26 cellular contexts compared by ENCODE assay signal in genomic region chr14:97618401-97618800, GRCh38.
A peak's percentile ranks its signal among the peaks of the same experiment; 100 is the strongest.
DNase-seq lines count a peak whose midpoint lies in the region; ATAC-seq and TF ChIP-seq lines count a peak whose summit lies in the region.
"Had no signal": no experiment of that assay in that cellular context is flagged by ENCODE, and none has a peak within 500 bp of the region (broad histone marks: within the 10 kb centered on the region; RNA-seq: fewer than 3 reads in every experiment).

No MANE protein-coding gene starts in this region.

- H3K9me3 ChIP-seq in CD4-positive, alpha-beta memory T cell (ENCODE audit: control insufficient read depth in 1 of 2, low read length in 2 of 2): no peaks in the 10 kb centered on the region
- H3K9me3 ChIP-seq: gastrocnemius medialis had no signal

- no peak for DNase-seq in activated CD4-positive, alpha-beta T cell treated with anti-CD3 and anti-CD28 coated beads, Interleukin-2, amount 10 ng/mL, durations not matched to agents 7 days and 5 days
- DNase-seq in activated CD4-positive, alpha-beta T cell treated with anti-CD3 and anti-CD28 coated beads for 1 hour: no peak
- no peak for DNase-seq in CD4-positive, alpha-beta memory T cell
- DNase-seq in activated T-helper 2 cell treated with anti-CD3 and anti-CD28 coated beads, Interferon-gamma antibody, Interleukin-2, Interleukin-4, amounts not matched to agents 10 μg/mL and 5 μg/mL and 100 μg/mL, durations not matched to agents 14 hours and 24 hours and 36 hours (ENCODE audit: low spot score): no peak
- no peak for DNase-seq in natural killer cell
- DNase-seq in hepatic stellate cell (ENCODE audit: low spot score): no peak
- DNase-seq in islet precursor cell: no peak
- DNase-seq in H4 (ENCODE audit: low spot score): no peak
- DNase-seq: activated CD4-positive, alpha-beta T cell treated with anti-CD3 and anti-CD28 coated beads for 48 hours; activated effector memory CD4-positive, alpha-beta T cell treated with Interleukin-2 at 50 U/mL for 16 hours; amygdala; DMS 273 treated with DMSO at 0.1 percent for 48 hours; EL; gastrocnemius medialis; GM23248; left colon; NCI-H146; NCI-H345; NCI-H69; PC-3; SK-N-SH; stimulated activated naive B cell treated with anti-CD40 and anti-IgM and Interleukin-4, amounts not matched to agents 10 μg/mL and 1 μg/mL and 100 μg/mL, for 72 hours had no signal

- ATAC-seq in natural killer cell: peak; percentile 44 to 72 (median 61)
- ATAC-seq: A549; gastrocnemius medialis; left colon; PC-3; Right ventricle myocardium inferior; stimulated activated naive B cell treated with anti-CD40 and anti-IgM and Interleukin-4, amounts not matched to agents 10 μg/mL and 1 μg/mL and 100 μg/mL, for 72 hours had no signal

- peaks cover 29% of the 10 kb centered on the region for H3K36me3 Mint-ChIP-seq in activated CD4-positive, alpha-beta T cell treated with anti-CD3 and anti-CD28 coated beads, Interleukin-2, amount 10 ng/mL, durations not matched to agents 7 days and 5 days (ENCODE audit: low read depth)
- H3K36me3 Mint-ChIP-seq in CD4-positive, alpha-beta memory T cell: peaks cover 16% of the 10 kb centered on the region in 2 donors
- H3K36me3 Mint-ChIP-seq in activated T-helper 2 cell treated with anti-CD3 and anti-CD28 coated beads, Interferon-gamma antibody, Interleukin-2, Interleukin-4, amounts not matched to agents 10 μg/mL and 5 μg/mL and 100 μg/mL, durations not matched to agents 14 hours and 24 hours and 36 hours (ENCODE audit: low read depth): peaks cover 27% of the 10 kb centered on the region
- H3K36me3 Mint-ChIP-seq in natural killer cell: peaks cover 21% of the 10 kb centered on the region
- H3K36me3 Mint-ChIP-seq: stimulated activated naive B cell treated with anti-CD40 and anti-IgM and Interleukin-4, amounts not matched to agents 10 μg/mL and 1 μg/mL and 100 μg/mL, for 72 hours had no signal

- H3K27ac Mint-ChIP-seq in activated CD4-positive, alpha-beta T cell treated with anti-CD3 and anti-CD28 coated beads, Interleukin-2, amount 10 ng/mL, durations not matched to agents 7 days and 5 days: peak overlapping the region; percentile 98
- H3K27ac Mint-ChIP-seq in CD4-positive, alpha-beta memory T cell: peak overlapping the region; percentile 89 to 99 (median 97)
- peak overlapping the region; percentile 52 for H3K27ac Mint-ChIP-seq in activated T-helper 2 cell treated with anti-CD3 and anti-CD28 coated beads, Interferon-gamma antibody, Interleukin-2, Interleukin-4, amounts not matched to agents 10 μg/mL and 5 μg/mL and 100 μg/mL, durations not matched to agents 14 hours and 24 hours and 36 hours
- H3K27ac Mint-ChIP-seq in natural killer cell: peak overlapping the region; percentile 73 to 87
- H3K27ac Mint-ChIP-seq: stimulated activated naive B cell treated with anti-CD40 and anti-IgM and Interleukin-4, amounts not matched to agents 10 μg/mL and 1 μg/mL and 100 μg/mL, for 72 hours had no signal

- CTCF ChIA-PET in activated CD4-positive, alpha-beta T cell treated with anti-CD3 and anti-CD28 coated beads, Interleukin-2, amount 10 ng/mL, durations not matched to agents 7 days and 5 days (lab: Charles Lee): interaction anchor here (1.4 kb wide), 1 partner anchor 14 kb away, joined by 9 read pairs; no protein-coding TSS in a partner anchor
- CTCF ChIA-PET in CD4-positive, alpha-beta memory T cell (lab: Charles Lee; ENCODE audit: partially characterized antibody): interaction anchor here (1.1 to 1.5 kb wide), 4 partner anchors 8 to 75 kb away, joined by 3 to 15 read pairs (median 3); no protein-coding TSS in a partner anchor

- POLR2A ChIA-PET in activated CD4-positive, alpha-beta T cell treated with anti-CD3 and anti-CD28 coated beads, Interleukin-2, amount 10 ng/mL, durations not matched to agents 7 days and 5 days (lab: Charles Lee): interaction anchor here (0.6 to 0.8 kb wide), 2 partner anchors 16 to 514 kb away, joined by 3 to 4 read pairs; no protein-coding TSS in a partner anchor
- POLR2A ChIA-PET in CD4-positive, alpha-beta memory T cell (lab: Charles Lee; ENCODE audit: partially characterized antibody): interaction anchor here (1.0 to 4.9 kb wide), 8 partner anchors 12 to 1644 kb away, joined by 4 to 82 read pairs (median 10); no protein-coding TSS in a partner anchor

- no peaks in the 10 kb centered on the region for H3K27me3 Mint-ChIP-seq in activated CD4-positive, alpha-beta T cell treated with anti-CD3 and anti-CD28 coated beads, Interleukin-2, amount 10 ng/mL, durations not matched to agents 7 days and 5 days
- no peaks in the 10 kb centered on the region for H3K27me3 Mint-ChIP-seq in CD4-positive, alpha-beta memory T cell
- H3K27me3 Mint-ChIP-seq in activated T-helper 2 cell treated with anti-CD3 and anti-CD28 coated beads, Interferon-gamma antibody, Interleukin-2, Interleukin-4, amounts not matched to agents 10 μg/mL and 5 μg/mL and 100 μg/mL, durations not matched to agents 14 hours and 24 hours and 36 hours (ENCODE audit: low read depth): no peaks in the 10 kb centered on the region
- no peaks in the 10 kb centered on the region for H3K27me3 Mint-ChIP-seq in natural killer cell (ENCODE audit: low read depth in 2 of 2)
- H3K27me3 Mint-ChIP-seq: IgD-negative memory B cell had no signal

- intact Hi-C loops in CD4-positive, alpha-beta memory T cell (cut with micrococcal nuclease): no loop called here
- intact Hi-C loops in activated T-helper 2 cell treated with anti-CD3 and anti-CD28 coated beads, Interferon-gamma antibody, Interleukin-2, Interleukin-4, amounts not matched to agents 10 μg/mL and 5 μg/mL and 100 μg/mL, durations not matched to agents 14 hours and 24 hours and 36 hours (cut with micrococcal nuclease): loop anchor here (2.0 to 5.0 kb wide), 3 partner anchors 16 to 169 kb away; no protein-coding TSS in a partner anchor
- intact Hi-C loops in natural killer cell (cut with micrococcal nuclease): no loop called here

- H3K4me1 Mint-ChIP-seq in activated CD4-positive, alpha-beta T cell treated with anti-CD3 and anti-CD28 coated beads, Interleukin-2, amount 10 ng/mL, durations not matched to agents 7 days and 5 days: peaks cover 50% of the 10 kb centered on the region
- peaks cover 44 to 58% (median 47%) of the 10 kb centered on the region in 4 donors for H3K4me1 Mint-ChIP-seq in CD4-positive, alpha-beta memory T cell
- H3K4me1 Mint-ChIP-seq in activated T-helper 2 cell treated with anti-CD3 and anti-CD28 coated beads, Interferon-gamma antibody, Interleukin-2, Interleukin-4, amounts not matched to agents 10 μg/mL and 5 μg/mL and 100 μg/mL, durations not matched to agents 14 hours and 24 hours and 36 hours (ENCODE audit: low read depth): peaks cover 42% of the 10 kb centered on the region
- peaks cover 37 to 44% of the 10 kb centered on the region in 2 donors for H3K4me1 Mint-ChIP-seq in natural killer cell
- H3K4me1 Mint-ChIP-seq: stimulated activated naive B cell treated with anti-CD40 and anti-IgM and Interleukin-4, amounts not matched to agents 10 μg/mL and 1 μg/mL and 100 μg/mL, for 72 hours had no signal

- peak overlapping the region; percentile 73 for H3K27ac ChIP-seq in CD4-positive, alpha-beta memory T cell (ENCODE audit: low read depth, low read length)
- H3K27ac ChIP-seq: A549, gastrocnemius medialis, GM23248, hepatocyte had no signal

- no peak overlapping the region for H3K4me3 ChIP-seq in CD4-positive, alpha-beta memory T cell (ENCODE audit: low read length in 2 of 2)
- H3K4me3 ChIP-seq: A549, gastrocnemius medialis, GM23248, hepatocyte had no signal

- H3K27me3 ChIP-seq in CD4-positive, alpha-beta memory T cell (ENCODE audit: insufficient read depth, low read length): no peaks in the 10 kb centered on the region
- H3K27me3 ChIP-seq: gastrocnemius medialis, hepatocyte had no signal

- H3K9me3 Mint-ChIP-seq in activated CD4-positive, alpha-beta T cell treated with anti-CD3 and anti-CD28 coated beads, Interleukin-2, amount 10 ng/mL, durations not matched to agents 7 days and 5 days: peaks cover 24% of the 10 kb centered on the region
- peaks cover 0 to 24% (median 19%) of the 10 kb centered on the region in 8 donors for H3K9me3 Mint-ChIP-seq in CD4-positive, alpha-beta memory T cell
- H3K9me3 Mint-ChIP-seq in activated T-helper 2 cell treated with anti-CD3 and anti-CD28 coated beads, Interferon-gamma antibody, Interleukin-2, Interleukin-4, amounts not matched to agents 10 μg/mL and 5 μg/mL and 100 μg/mL, durations not matched to agents 14 hours and 24 hours and 36 hours: peaks cover 28% of the 10 kb centered on the region
- peaks cover 7 to 17% of the 10 kb centered on the region in 2 donors for H3K9me3 Mint-ChIP-seq in natural killer cell

- H3K4me3 Mint-ChIP-seq in activated CD4-positive, alpha-beta T cell treated with anti-CD3 and anti-CD28 coated beads, Interleukin-2, amount 10 ng/mL, durations not matched to agents 7 days and 5 days: no peak overlapping the region
- H3K4me3 Mint-ChIP-seq in CD4-positive, alpha-beta memory T cell: peak overlapping the region in 5 of 8 donors; percentile 39 to 94 (median 84)
- no peak overlapping the region for H3K4me3 Mint-ChIP-seq in activated T-helper 2 cell treated with anti-CD3 and anti-CD28 coated beads, Interferon-gamma antibody, Interleukin-2, Interleukin-4, amounts not matched to agents 10 μg/mL and 5 μg/mL and 100 μg/mL, durations not matched to agents 14 hours and 24 hours and 36 hours (ENCODE audit: low read depth)
- H3K4me3 Mint-ChIP-seq in natural killer cell: peak overlapping the region; percentile 29
- H3K4me3 Mint-ChIP-seq: IgD-negative memory B cell; stimulated activated naive B cell treated with anti-CD40 and anti-IgM and Interleukin-4, amounts not matched to agents 10 μg/mL and 1 μg/mL and 100 μg/mL, for 72 hours had no signal

- no peak for TF ChIP-seq CTCF in natural killer cell (IDR thresholded peaks at IDR 0.05)

- peaks cover 45% of the 10 kb centered on the region for H3K4me1 ChIP-seq in CD4-positive, alpha-beta memory T cell (ENCODE audit: insufficient read depth, low read length)
- H3K4me1 ChIP-seq: A549, gastrocnemius medialis had no signal

- no peaks in the 10 kb centered on the region for H3K36me3 ChIP-seq in CD4-positive, alpha-beta memory T cell (ENCODE audit: insufficient read depth, low read length)
- H3K36me3 ChIP-seq: gastrocnemius medialis had no signal

Comparison
In these comparisons a context has a peak if more than half of its experiments do, and no peak if none do; other contexts are left out.
1. H3K4me3 Mint-ChIP-seq: peak in CD4-positive, alpha-beta memory T cell (5 of 8) and natural killer cell (single experiment); none in activated CD4-positive, alpha-beta T cell treated with anti-CD3 and anti-CD28 coated beads, Interleukin-2, amount 10 ng/mL, durations not matched to agents 7 days and 5 days (single experiment) and activated T-helper 2 cell treated with anti-CD3 and anti-CD28 coated beads, Interferon-gamma antibody, Interleukin-2, Interleukin-4, amounts not matched to agents 10 μg/mL and 5 μg/mL and 100 μg/mL, durations not matched to agents 14 hours and 24 hours and 36 hours (single experiment).
2. Peak in every context shown above with its lines, with median percentiles within 50 percentile points of each other: H3K27ac Mint-ChIP-seq.